Comparison of ENCODE assay signal across 11 cellular contexts in genomic region chr6:140586426-140587061, GRCh38.
A peak's percentile ranks its signal among the peaks of the same experiment; 100 is the strongest.
DNase-seq lines count a peak whose midpoint lies in the region; ATAC-seq and TF ChIP-seq lines count a peak whose summit lies in the region.
"Had no signal": no experiment of that assay in that cellular context is flagged by ENCODE, and none has a peak within 500 bp of the region (broad histone marks: within the 10 kb centered on the region; RNA-seq: fewer than 3 reads in every experiment).

No MANE protein-coding gene starts in this region.

- CTCF ChIA-PET in activated CD8-positive, alpha-beta T cell treated with anti-CD3 and anti-CD28 coated beads for 36 hours (lab: Charles Lee), result no interaction called here
- CTCF ChIA-PET in PC-9 (lab: Charles Lee), result no interaction called here

- H3K27me3 Mint-ChIP-seq in activated CD8-positive, alpha-beta T cell treated with anti-CD3 and anti-CD28 coated beads for 36 hours, result peaks cover 3% of the 10 kb centered on the region
- H3K27me3 Mint-ChIP-seq in type B pancreatic cell (no peaks in the 10 kb centered on the region), T-helper 17 cell (no peaks in the 10 kb centered on the region)

- no peak for TF ChIP-seq CTCF in activated CD8-positive, alpha-beta T cell treated with anti-CD3 and anti-CD28 coated beads for 36 hours (IDR thresholded peaks at IDR 0.05)
- TF ChIP-seq CTCF in PC-9 (conservative IDR thresholded peaks at IDR 0.05) (no peak), type B pancreatic cell (conservative IDR thresholded peaks at IDR 0.05) (no peak)

- no peaks in the 10 kb centered on the region for H3F3A ChIP-seq in PC-9 (ENCODE audit: insufficient read depth, low read depth)

- H3K27ac ChIP-seq in SJCRH30 (no peak overlapping the region), PC-9 (no peak overlapping the region)
- H3K27ac ChIP-seq: gastrocnemius medialis, ovary had no signal

- H3K9me3 ChIP-seq in SJCRH30 (replicated peaks) (no peaks in the 10 kb centered on the region), PC-9 (ENCODE audit: insufficient read depth, low read depth) (no peaks in the 10 kb centered on the region), T-helper 17 cell (ENCODE audit: control insufficient read depth, low read length, poor library complexity, severe bottlenecking) (no peaks in the 10 kb centered on the region)
- H3K9me3 ChIP-seq: gastrocnemius medialis, ovary had no signal

- peak; percentile 86 for ATAC-seq in GM18508 (IDR thresholded peaks at IDR 0.05; ENCODE audit: insufficient read depth, unreplicated experiment)
- peak; percentile 35 for ATAC-seq in GM19468 (IDR thresholded peaks at IDR 0.05; ENCODE audit: extremely low read depth, unreplicated experiment)
- ATAC-seq in HG03159 (IDR thresholded peaks at IDR 0.05; ENCODE audit: unreplicated experiment), result peak; percentile 87
- peak; percentile 78 for ATAC-seq in activated CD8-positive, alpha-beta T cell treated with anti-CD3 and anti-CD28 coated beads for 36 hours
- ATAC-seq in T-helper 17 cell, result no peak
- ATAC-seq: gastrocnemius medialis had no signal

- no peaks in the 10 kb centered on the region for H3K36me3 ChIP-seq in SJCRH30
- H3K36me3 ChIP-seq in PC-9 (ENCODE audit: low read depth), result no peaks in the 10 kb centered on the region
- H3K36me3 ChIP-seq: gastrocnemius medialis, ovary had no signal

- peaks cover 14% of the 10 kb centered on the region for H3K4me1 Mint-ChIP-seq in activated CD8-positive, alpha-beta T cell treated with anti-CD3 and anti-CD28 coated beads for 36 hours (ENCODE audit: low read depth)
- no peaks in the 10 kb centered on the region for H3K4me1 Mint-ChIP-seq in type B pancreatic cell (ENCODE audit: unreplicated experiment)
- H3K4me1 Mint-ChIP-seq in T-helper 17 cell, result peaks cover 5% of the 10 kb centered on the region

- H3K4me3 ChIP-seq in SJCRH30 (no peak overlapping the region), PC-9 (no peak overlapping the region)
- H3K4me3 ChIP-seq: gastrocnemius medialis, ovary had no signal

- DNase-seq in activated CD8-positive, alpha-beta T cell treated with anti-CD3 and anti-CD28 coated beads for 36 hours, result peak; percentile 50
- DNase-seq in SJCRH30 (no peak), PC-9 (no peak), type B pancreatic cell (ENCODE audit: extremely low spot score, unreplicated experiment) (no peak), T-helper 17 cell (no peak)
- DNase-seq: ovary; stimulated activated naive CD4-positive, alpha-beta T cell had no signal

- H3K27ac Mint-ChIP-seq in activated CD8-positive, alpha-beta T cell treated with anti-CD3 and anti-CD28 coated beads for 36 hours, result peak overlapping the region; percentile 43
- H3K27ac Mint-ChIP-seq in type B pancreatic cell (no peak overlapping the region), T-helper 17 cell (no peak overlapping the region)

- no peaks in the 10 kb centered on the region for H3K9me3 Mint-ChIP-seq in activated CD8-positive, alpha-beta T cell treated with anti-CD3 and anti-CD28 coated beads for 36 hours
- peaks cover 5% of the 10 kb centered on the region for H3K9me3 Mint-ChIP-seq in type B pancreatic cell

- POLR2A ChIA-PET in activated CD8-positive, alpha-beta T cell treated with anti-CD3 and anti-CD28 coated beads for 36 hours (lab: Charles Lee), result interaction anchor here (0.7 kb wide), 1 partner anchor 9 kb away, joined by 3 read pairs; no protein-coding TSS in a partner anchor
- POLR2A ChIA-PET in PC-9 (lab: Charles Lee; ENCODE audit: unreplicated experiment), result no interaction called here

- H2AFZ ChIP-seq in PC-9, result no peak overlapping the region

- no peak overlapping the region for H3K4me2 ChIP-seq in PC-9

- H3K4me1 ChIP-seq in SJCRH30 (no peaks in the 10 kb centered on the region), PC-9 (replicated peaks; ENCODE audit: insufficient read depth) (no peaks in the 10 kb centered on the region)
- H3K4me1 ChIP-seq: gastrocnemius medialis had no signal

- H3K27me3 ChIP-seq in SJCRH30 (no peaks in the 10 kb centered on the region), PC-9 (ENCODE audit: insufficient read depth, low read depth) (no peaks in the 10 kb centered on the region)
- H3K27me3 ChIP-seq: gastrocnemius medialis, ovary had no signal

- no peaks in the 10 kb centered on the region for H3K9me2 ChIP-seq in PC-9 (ENCODE audit: insufficient read depth)

- intact Hi-C loops in activated CD8-positive, alpha-beta T cell treated with anti-CD3 and anti-CD28 coated beads for 36 hours (cut with micrococcal nuclease), result no loop called here
- intact Hi-C loops in PC-9 (cut with micrococcal nuclease; ENCODE audit: unreplicated experiment), result no loop called here

- H4K20me1 ChIP-seq in PC-9 (ENCODE audit: insufficient read depth), result no peaks in the 10 kb centered on the region

- H3K79me2 ChIP-seq in PC-9 (ENCODE audit: low read depth), result no peaks in the 10 kb centered on the region

- H3K4me3 Mint-ChIP-seq in activated CD8-positive, alpha-beta T cell treated with anti-CD3 and anti-CD28 coated beads for 36 hours, result no peak overlapping the region
- no peak overlapping the region for H3K4me3 Mint-ChIP-seq in type B pancreatic cell
- H3K4me3 Mint-ChIP-seq in T-helper 17 cell, result no peak overlapping the region

- no peaks in the 10 kb centered on the region for H3K36me3 Mint-ChIP-seq in activated CD8-positive, alpha-beta T cell treated with anti-CD3 and anti-CD28 coated beads for 36 hours (ENCODE audit: low read depth)
- H3K36me3 Mint-ChIP-seq in type B pancreatic cell, result no peaks in the 10 kb centered on the region
- H3K36me3 Mint-ChIP-seq in T-helper 17 cell (ENCODE audit: low read depth), result no peaks in the 10 kb centered on the region

- no TSS peak for BruUV-seq in PC-9 (replicated peaks; lab: Mats Ljungman, UMichigan)
